In the genomic region with DNA sequence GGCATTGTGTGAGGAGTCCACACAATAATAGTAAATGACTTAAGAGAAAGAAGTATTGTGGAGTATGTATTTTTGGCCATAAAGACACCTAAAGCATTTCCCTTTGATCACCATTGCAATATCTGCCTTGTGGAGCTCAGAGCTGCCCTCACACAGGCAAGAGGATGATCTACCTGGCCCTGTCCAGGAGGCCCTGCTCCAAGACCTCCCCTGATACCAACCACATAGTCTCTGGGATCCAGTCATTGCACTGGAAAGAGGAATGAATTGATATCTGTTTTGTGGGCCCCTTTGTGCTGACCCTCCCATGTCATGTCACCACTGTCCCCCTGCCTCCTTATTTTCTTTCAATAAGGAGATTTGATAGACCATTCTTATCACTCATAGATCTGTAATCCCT, we compare ENCODE assay signal across 9 cellular contexts.
DNase-seq lines count a peak whose midpoint lies in the region; ATAC-seq and TF ChIP-seq lines count a peak whose summit lies in the region.
"Had no signal": no experiment of that assay in that cellular context is flagged by ENCODE, and none has a peak within 500 bp of the region (broad histone marks: within the 10 kb centered on the region; RNA-seq: fewer than 3 reads in every experiment).

No MANE protein-coding gene starts in this region.

- peak overlapping the region; percentile 87 for H3K27ac Mint-ChIP-seq in mesothelial cell of epicardium

- DNase-seq in WERI-Rb-1, result no peak
- DNase-seq in mesothelial cell of epicardium (ENCODE audit: low spot score in 2 of 2, unreplicated experiment in 2 of 2), result no peak
- no peak for DNase-seq in NCI-H146 (lab: John Stamatoyannopoulos, UW)
- DNase-seq in ureter (ENCODE audit: low spot score), result no peak
- DNase-seq: DMS 273 treated with DMSO at 0.1 percent for 48 hours, Peyer's patch had no signal

- H3K9me3 Mint-ChIP-seq in mesothelial cell of epicardium, result peaks cover 13% of the 10 kb centered on the region

- no peak overlapping the region for H3K4me3 Mint-ChIP-seq in mesothelial cell of epicardium

- H3K27me3 ChIP-seq in HUES48 (ENCODE audit: control insufficient read depth, insufficient read depth, low read length) (no peaks in the 10 kb centered on the region), WERI-Rb-1 (ENCODE audit: insufficient read depth, low read depth, severe bottlenecking) (no peaks in the 10 kb centered on the region), rectal smooth muscle tissue (ENCODE audit: control insufficient read depth, insufficient read depth, low read length) (no peaks in the 10 kb centered on the region)
- H3K27me3 ChIP-seq: Peyer's patch had no signal

- H3K9ac ChIP-seq in HUES48 (ENCODE audit: low read depth, low read length) (no peak overlapping the region), rectal smooth muscle tissue (ENCODE audit: low read length) (no peak overlapping the region)

- peaks cover 2% of the 10 kb centered on the region for H3K27me3 Mint-ChIP-seq in mesothelial cell of epicardium (ENCODE audit: low read depth)

- peaks cover 16% of the 10 kb centered on the region for H3K9me3 ChIP-seq in HUES48 (ENCODE audit: control insufficient read depth, insufficient read depth, low read length)
- peaks cover 8% of the 10 kb centered on the region for H3K9me3 ChIP-seq in WERI-Rb-1 (ENCODE audit: severe bottlenecking)
- H3K9me3 ChIP-seq: Peyer's patch had no signal

- TF ChIP-seq CTCF in WERI-Rb-1 (IDR thresholded peaks at IDR 0.05; ENCODE audit: low read depth, low read length) (no peak), mesothelial cell of epicardium (IDR thresholded peaks at IDR 0.05; ENCODE audit: unreplicated experiment) (no peak)

- H3K36me3 ChIP-seq in HUES48 (ENCODE audit: control insufficient read depth, insufficient read depth, low read length) (no peaks in the 10 kb centered on the region), WERI-Rb-1 (no peaks in the 10 kb centered on the region), rectal smooth muscle tissue (ENCODE audit: control insufficient read depth, insufficient read depth, low read length) (no peaks in the 10 kb centered on the region)
- H3K36me3 ChIP-seq: Peyer's patch had no signal

- peak overlapping the region; percentile 78 for H3K27ac ChIP-seq in HUES48 (ENCODE audit: low read depth, low read length)
- peak overlapping the region; percentile 81 for H3K27ac ChIP-seq in WERI-Rb-1
- peak overlapping the region; percentile 57 for H3K27ac ChIP-seq in rectal smooth muscle tissue (ENCODE audit: low read depth, low read length)
- H3K27ac ChIP-seq: Peyer's patch had no signal

- H3K4me1 Mint-ChIP-seq in mesothelial cell of epicardium, result peaks cover 48% of the 10 kb centered on the region

- H3K4me3 ChIP-seq in HUES48 (ENCODE audit: low read depth, low read length) (no peak overlapping the region), WERI-Rb-1 (ENCODE audit: low read depth, low read length) (no peak overlapping the region), rectal smooth muscle tissue (ENCODE audit: low read length) (no peak overlapping the region)
- H3K4me3 ChIP-seq: Peyer's patch had no signal

- H3K36me3 Mint-ChIP-seq in mesothelial cell of epicardium, result peaks cover 10% of the 10 kb centered on the region

- no peak for ATAC-seq in GM19395 (IDR thresholded peaks at IDR 0.05; ENCODE audit: unreplicated experiment)

- H3K4me1 ChIP-seq in HUES48 (ENCODE audit: control insufficient read depth, insufficient read depth, low read length) (peaks cover 15% of the 10 kb centered on the region), rectal smooth muscle tissue (ENCODE audit: control insufficient read depth, insufficient read depth, low read length) (peaks cover 8% of the 10 kb centered on the region)
- H3K4me1 ChIP-seq: Peyer's patch had no signal
